In genomic region chr11:65569973-65570918, GRCh38 we compare ENCODE assay signal across 8 cellular contexts. TPM values are rescaled to one million over a fixed set of nuclear protein-coding genes. Genes with fewer than 3 reads are reported as not detected.
A peak's percentile ranks its signal among the peaks of the same experiment; 100 is the strongest.
DNase-seq lines count a peak whose midpoint lies in the region; ATAC-seq, FAIRE-seq and TF ChIP-seq lines count a peak whose summit lies in the region.

A gene with protein sequence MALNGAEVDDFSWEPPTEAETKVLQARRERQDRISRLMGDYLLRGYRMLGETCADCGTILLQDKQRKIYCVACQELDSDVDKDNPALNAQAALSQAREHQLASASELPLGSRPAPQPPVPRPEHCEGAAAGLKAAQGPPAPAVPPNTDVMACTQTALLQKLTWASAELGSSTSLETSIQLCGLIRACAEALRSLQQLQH (plus strand): TSS chr11:65570477. CDS start chr11:65570492, 15 bp downstream.

- 0% methylated on average over 13 of the region's 89 CpGs for WGBS in HepG2 (ENCODE audit: low lambda C conversion rate)

- POLR2A ChIA-PET in activated CD4-positive, alpha-beta T cell treated with anti-CD3 and anti-CD28 coated beads, Interleukin-2, amount 10 ng/mL, durations not matched to agents 7 days and 5 days (lab: Charles Lee), result interaction anchor here (0.6 to 2.0 kb wide), 2 partner anchors 7 to 70 kb away, joined by 7 to 10 read pairs; no protein-coding TSS in a partner anchor
- POLR2A ChIA-PET in HepG2 (lab: Yijun Ruan, JAX), result interaction anchor here (0.6 to 2.5 kb wide), 19 partner anchors 11 to 448 kb away, joined by 3 to 34 read pairs (median 5); partner anchors contain the start of genes FAU, LTBP3, MALAT1 and MRPL49

- no peaks in the 10 kb centered on the region for H3K9me3 ChIP-seq in HepG2 (ENCODE audit: low read length)

- peak in 1 of 2 experiments; percentile 52; a peak in 1 of 4 replicates for TF ChIP-seq POLR2A in HepG2 (IDR thresholded peaks at IDR 0.05; ENCODE audit: insufficient read depth in 1 of 2, low read depth in 2 of 2, low read length in 2 of 2)

- TF ChIP-seq EP300 in HepG2 (IDR thresholded peaks at IDR 0.05; ENCODE audit: low read depth in 2 of 2, low read length in 2 of 2) (no peak), HepG2 (CRISPR knock-in tag; IDR thresholded peaks at IDR 0.05; ENCODE audit: borderline replicate concordance) (peak; percentile 43; the same call in 1 of the 2 replicates)

- CTCF ChIA-PET in activated CD4-positive, alpha-beta T cell treated with anti-CD3 and anti-CD28 coated beads, Interleukin-2, amount 10 ng/mL, durations not matched to agents 7 days and 5 days (lab: Charles Lee), result interaction anchor here (0.6 to 6.0 kb wide), 15 partner anchors 10 to 290 kb away, joined by 3 to 57 read pairs (median 5); partner anchors contain the start of genes LTBP3, MAP3K11, MUS81 and PCNX3
- CTCF ChIA-PET in HepG2 (lab: Yijun Ruan, JAX; ENCODE audit: low intra/inter-chr PET ratio, low total read pairs), result interaction anchor here (1.0 to 1.3 kb wide), 2 partner anchors 19 to 29 kb away, joined by 4 to 5 read pairs; no protein-coding TSS in a partner anchor

- H3K4me1 Mint-ChIP-seq in CD14-positive monocyte, result peaks cover 68% of the 10 kb centered on the region
- H3K4me1 Mint-ChIP-seq in activated CD4-positive, alpha-beta T cell treated with anti-CD3 and anti-CD28 coated beads, Interleukin-2, amount 10 ng/mL, durations not matched to agents 7 days and 5 days, result peaks cover 58% of the 10 kb centered on the region

- ATAC-seq in GM19351 (IDR thresholded peaks at IDR 0.05; ENCODE audit: unreplicated experiment) (peak; percentile 69), HG03521 (IDR thresholded peaks at IDR 0.05; ENCODE audit: unreplicated experiment) (peak; percentile 59), HepG2 (peak; percentile 87)

- intact Hi-C loops in CD14-positive monocyte (cut with micrococcal nuclease), result loop anchor here in 1 of 2 donors (2.0 to 10.0 kb wide), 2 partner anchors 45 to 545 kb away; partner anchors contain the start of genes MAP3K11, PCNX3 and SNX15
- intact Hi-C loops in HepG2 (cut with micrococcal nuclease; ENCODE audit: unreplicated experiment), result loop anchor here (2.0 kb wide), 1 partner anchor 29 kb away; no protein-coding TSS in a partner anchor

- peak; percentile 91 for FAIRE-seq in HepG2 (lab: Jason Lieb, UNC)

- no peaks in the 10 kb centered on the region; the same call in 1 of the 2 replicates for H4K20me1 ChIP-seq in HepG2 (ENCODE audit: insufficient read depth, low read length)

- TF ChIP-seq CTCF in CD14-positive monocyte (IDR thresholded peaks at IDR 0.05), result peak; percentile 26
- peak; percentile 93 for TF ChIP-seq CTCF in HepG2 (CRISPR knock-in tag; IDR thresholded peaks at IDR 0.05)

- H3K4me2 ChIP-seq in HepG2 (ENCODE audit: low read depth, low read length), result peak within 1 kb of the TSS; percentile 97

- H3K9ac ChIP-seq in HepG2 (ENCODE audit: insufficient read depth, low read depth, low read length), result peak within 1 kb of the TSS; percentile 88

- BruUV-seq in HepG2 (replicated peaks; lab: Mats Ljungman, UMichigan), result TSS peak; percentile 81

- no peaks in the 10 kb centered on the region; a peak in 1 of 5 replicates for H3K27me3 ChIP-seq in HepG2 (ENCODE audit: control insufficient read depth in 1 of 2, insufficient read depth in 2 of 2, low read length in 2 of 2)

- peaks cover 0 to 2% (median 0%) of the 10 kb centered on the region in 3 donors for H3K27me3 Mint-ChIP-seq in CD14-positive monocyte (ENCODE audit: low read depth in 3 of 3)
- H3K27me3 Mint-ChIP-seq in activated CD4-positive, alpha-beta T cell treated with anti-CD3 and anti-CD28 coated beads, Interleukin-2, amount 10 ng/mL, durations not matched to agents 7 days and 5 days, result no peaks in the 10 kb centered on the region

- peak; percentile 87 for TF ChIP-seq RAD21 in HepG2 (CRISPR knock-in tag; IDR thresholded peaks at IDR 0.05)

- H2AFZ ChIP-seq in HepG2 (ENCODE audit: low read length), result no peak within 1 kb of the TSS

- H3K27ac Mint-ChIP-seq in CD14-positive monocyte, result peak within 1 kb of the TSS; percentile 95 to 98 (median 98)
- H3K27ac Mint-ChIP-seq in activated CD4-positive, alpha-beta T cell treated with anti-CD3 and anti-CD28 coated beads, Interleukin-2, amount 10 ng/mL, durations not matched to agents 7 days and 5 days, result peak within 1 kb of the TSS; percentile 99

- H3K9me3 Mint-ChIP-seq in CD14-positive monocyte, result peaks cover 0 to 1% (median 0%) of the 10 kb centered on the region in 7 donors
- no peaks in the 10 kb centered on the region for H3K9me3 Mint-ChIP-seq in activated CD4-positive, alpha-beta T cell treated with anti-CD3 and anti-CD28 coated beads, Interleukin-2, amount 10 ng/mL, durations not matched to agents 7 days and 5 days

- H3K4me3 ChIP-seq in HepG2 (replicated peaks in 1 of 3; ENCODE audit: insufficient read depth in 1 of 3, low read depth in 2 of 3, low read length in 3 of 3), result peak within 1 kb of the TSS; percentile 85 to 99 (median 95)

- peaks cover 3 to 5% of the 10 kb centered on the region in 2 experiments; a peak in 2 of 5 replicates for H3K36me3 ChIP-seq in HepG2 (replicated peaks in 1 of 2; ENCODE audit: control insufficient read depth in 1 of 2, insufficient read depth in 2 of 2, low read length in 2 of 2)

- peaks cover 42% of the 10 kb centered on the region for H3K4me1 ChIP-seq in HepG2 (ENCODE audit: insufficient read depth, low read length)

- peak within 1 kb of the TSS; percentile 85 for H3K27ac ChIP-seq in HepG2 (ENCODE audit: extremely low read length, insufficient read depth, low read length)

- H3K4me3 Mint-ChIP-seq in CD14-positive monocyte, result peak within 1 kb of the TSS; percentile 95 to 98
- H3K4me3 Mint-ChIP-seq in activated CD4-positive, alpha-beta T cell treated with anti-CD3 and anti-CD28 coated beads, Interleukin-2, amount 10 ng/mL, durations not matched to agents 7 days and 5 days, result peak within 1 kb of the TSS; percentile 99

- H3K36me3 Mint-ChIP-seq in CD14-positive monocyte, result peaks cover 10 to 23% of the 10 kb centered on the region in 2 donors
- H3K36me3 Mint-ChIP-seq in activated CD4-positive, alpha-beta T cell treated with anti-CD3 and anti-CD28 coated beads, Interleukin-2, amount 10 ng/mL, durations not matched to agents 7 days and 5 days (ENCODE audit: low read depth), result peaks cover 34% of the 10 kb centered on the region

- peak; percentile 98 for DNase-seq in CD14-positive monocyte (ENCODE audit: low spot score)
- peak; percentile 99 for DNase-seq in NCI-H69 (lab: John Stamatoyannopoulos, UW)
- peak; percentile 98 for DNase-seq in activated CD4-positive, alpha-beta T cell treated with anti-CD3 and anti-CD28 coated beads, Interleukin-2, amount 10 ng/mL, durations not matched to agents 7 days and 5 days
- DNase-seq in dedifferentiated amniotic fluid mesenchymal stem cell (ENCODE audit: extremely low spot score), result peak; percentile 97
- DNase-seq in HepG2 (ENCODE audit: low spot score), result peak; percentile 96
- peak; percentile 98 for DNase-seq in stimulated activated CD4-positive, alpha-beta T cell treated with anti-CD3 and anti-CD28 coated beads, Interleukin-4, amount 100 ng/mL, for 1 hour

- in situ Hi-C loops in HepG2 (cut with HindIII; ENCODE audit: extremely low pct_ligation_motif_present, low pct_unique_long_range_greater_than_20kb), result no loop called here

- peaks cover 23% of the 10 kb centered on the region for H3K79me2 ChIP-seq in HepG2 (ENCODE audit: insufficient read depth, low read length)

TF ChIP-seq in HepG2, 621 proteins besides CTCF, POLR2A, EP300 and RAD21 (continues in another document):
- TF ChIP-seq HNF4G (IDR thresholded peaks at IDR 0.05; ENCODE audit: borderline replicate concordance, low read depth, low read length) (no peak), HNF4G (CRISPR knock-in tag; IDR thresholded peaks at IDR 0.05; ENCODE audit: borderline replicate concordance, low read depth) (peak; percentile 56; the same call in 1 of the 2 replicates), FOXJ3 (CRISPR knock-in tag; IDR thresholded peaks at IDR 0.05; ENCODE audit: borderline replicate concordance) (no peak; the same call in 1 of the 2 replicates), SALL2 (CRISPR knock-in tag; IDR thresholded peaks at IDR 0.05) (peak; percentile 83)

RNA-seq across cellular contexts. Expression of the gene that starts here (rescaled TPM):
- polyA plus RNA-seq in CD14-positive monocyte, result 10 to 100 TPM; 48.5 to 56.2 TPM
- 10 to 100 TPM; 32.4 to 35.4 TPM for total RNA-seq in activated CD4-positive, alpha-beta T cell treated with anti-CD3 and anti-CD28 coated beads, Interleukin-2, amount 10 ng/mL, durations not matched to agents 7 days and 5 days
- 34.0 and 40.0 TPM in 2 replicates for total RNA-seq in HepG2 (2016; rRNA removed; fragmentation: Illumina TruSeq; extraction: Trizol)
- 15.3 and 19.2 TPM in 2 replicates for total RNA-seq in HepG2 (2016; cell fraction: cytosol; rRNA removed; fragmentation: Illumina TruSeq; extraction: Trizol; ENCODE audit: low read depth)
- total RNA-seq in HepG2 (2016; cell fraction: insoluble cytoplasmic fraction; rRNA removed; fragmentation: Illumina TruSeq; extraction: Trizol), result 32.9 and 41.5 TPM in 2 replicates
- 16.0 and 17.9 TPM in 2 replicates for total RNA-seq in HepG2 (2016; cell fraction: membrane; rRNA removed; fragmentation: Illumina TruSeq; extraction: Trizol)
- 11.5 and 15.7 TPM in 2 replicates for total RNA-seq in HepG2 (2016; cell fraction: nucleus; rRNA removed; fragmentation: Illumina TruSeq; extraction: Trizol)
- 29.2 and 31.4 TPM in 2 replicates for polyA plus RNA-seq in HepG2 (2011; rRNA removed)
- 24.1 and 41.2 TPM in 2 replicates for polyA plus RNA-seq in HepG2 (2011; cell fraction: cytosol; rRNA removed)
- 48.9 and 54.8 TPM in 2 replicates for polyA plus RNA-seq in HepG2 (2011; cell fraction: nucleus; rRNA removed)
- polyA plus RNA-seq in HepG2 (2012), result 25.2 and 28.5 TPM in 2 replicates
- 26.6 and 28.0 TPM in 2 replicates for polyA plus RNA-seq in HepG2 (2016; cell fraction: cytosol; fragmentation: Illumina TruSeq; extraction: Trizol; ENCODE audit: low read depth)
- 42.9 and 46.1 TPM in 2 replicates for polyA plus RNA-seq in HepG2 (2016; cell fraction: insoluble cytoplasmic fraction; fragmentation: Illumina TruSeq; extraction: Trizol; ENCODE audit: low read depth)
- polyA plus RNA-seq in HepG2 (2016; cell fraction: membrane; fragmentation: Illumina TruSeq; extraction: Trizol; ENCODE audit: low read depth), result 23.7 and 24.4 TPM in 2 replicates
- 31.1 and 33.2 TPM in 2 replicates for polyA plus RNA-seq in HepG2 (2016; cell fraction: nucleus; fragmentation: Illumina TruSeq; extraction: Trizol; ENCODE audit: insufficient read depth, low read depth)
- polyA minus RNA-seq in HepG2 (2011; rRNA and poly(A)+ RNA removed; ENCODE audit: low replicate concordance), result 18.6 and 34.8 TPM in 2 replicates
- 8.6 and 11.3 TPM in 2 replicates for polyA minus RNA-seq in HepG2 (2011; cell fraction: cytosol; rRNA and poly(A)+ RNA removed)
- 12.0 and 19.5 TPM in 2 replicates for polyA minus RNA-seq in HepG2 (2011; cell fraction: nucleus; rRNA and poly(A)+ RNA removed)

Comparison
In these comparisons a context has a peak if more than half of its experiments do, and no peak if none do; other contexts are left out.
1. Peak in every context shown above with its lines: DNase-seq, ATAC-seq, H3K4me3 ChIP-seq and H3K27ac ChIP-seq.